12 cellular contexts compared by ENCODE assay signal in genomic region chr10:14086596-14086995, GRCh38.
"Had no signal": no experiment of that assay in that cellular context is flagged by ENCODE, and none has a peak within 500 bp of the region (broad histone marks: within the 10 kb centered on the region; RNA-seq: fewer than 3 reads in every experiment).

No MANE protein-coding gene starts in this region.

- H3K27ac ChIP-seq: cardiac muscle cell, colonic mucosa, esophagus squamous epithelium, gastroesophageal sphincter, testis had no signal

- ATAC-seq: gastroesophageal sphincter; stimulated activated naive CD8-positive, alpha-beta T cell treated with anti-CD3 and anti-CD28 coated beads, Interleukin-15, amount 100 ng/mL, for 72 hours; T-helper 17 cell had no signal

- H3K4me1 ChIP-seq: colonic mucosa, testis had no signal

- H3K27me3 ChIP-seq: cardiac muscle cell, colonic mucosa, esophagus squamous epithelium, gastroesophageal sphincter, testis had no signal

- DNase-seq: activated CD4-positive, alpha-beta T cell treated with anti-CD3 and anti-CD28 coated beads, Interleukin-2, amount 10 ng/mL, durations not matched to agents 7 days and 5 days; activated CD4-positive, CD25-positive, alpha-beta regulatory T cell; colonic mucosa; esophagus squamous epithelium; kidney glomerular epithelial cell; nephron progenitor cell; stimulated activated CD4-positive, alpha-beta T cell treated with anti-CD3 and anti-CD28 coated beads, Interleukin-4, amount 100 ng/mL, for 4 hours; stimulated activated naive CD8-positive, alpha-beta T cell treated with anti-CD3 and anti-CD28 coated beads, Interleukin-15, amount 100 ng/mL, for 72 hours; T-helper 17 cell; testis had no signal

- H3K36me3 ChIP-seq: cardiac muscle cell, colonic mucosa, esophagus squamous epithelium, gastroesophageal sphincter had no signal

- H3K4me3 ChIP-seq: cardiac muscle cell, colonic mucosa, esophagus squamous epithelium, gastroesophageal sphincter, testis had no signal

- H3K9me3 ChIP-seq: colonic mucosa, esophagus squamous epithelium, gastroesophageal sphincter, testis had no signal
